ENCODE assay signal across 8 cellular contexts in the genomic region with DNA sequence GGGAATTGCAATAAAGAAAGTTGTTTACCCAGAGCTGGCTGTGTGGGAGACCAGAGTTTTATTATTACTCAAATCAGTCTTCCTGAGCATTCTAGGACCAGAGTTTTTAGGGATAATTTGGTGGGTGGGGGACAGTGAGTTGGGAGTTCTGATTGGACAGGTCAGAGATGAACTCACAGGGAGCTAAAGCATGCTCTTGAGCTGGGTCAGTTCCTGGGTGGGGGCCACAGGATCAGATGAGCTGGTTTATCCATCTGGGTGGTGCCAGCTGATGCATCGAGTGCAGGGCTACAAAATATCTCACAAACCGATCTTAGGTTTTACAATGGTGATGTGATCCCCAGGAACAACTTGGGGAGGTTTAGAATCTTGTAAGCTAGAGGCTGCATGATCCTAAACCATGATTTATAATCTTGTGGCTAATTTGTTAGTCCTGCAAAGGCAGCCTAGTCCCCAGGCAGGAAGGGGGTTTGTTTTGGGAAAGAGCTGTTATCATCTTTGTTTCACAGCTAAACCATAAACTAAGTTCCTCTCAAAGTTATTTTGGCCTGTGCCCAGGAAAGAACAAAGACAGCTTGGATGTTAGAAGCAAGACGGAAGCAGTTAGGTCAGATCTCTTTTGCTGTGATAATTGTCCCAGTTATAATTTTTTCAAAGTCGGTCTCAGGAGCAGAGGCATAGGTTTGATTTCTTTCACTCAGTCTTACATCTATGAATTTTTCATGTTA.
DNase-seq lines count a peak whose midpoint lies in the region; ATAC-seq and TF ChIP-seq lines count a peak whose summit lies in the region.
"Not testable (repeated sequence)": the region's sequence is repeated elsewhere in the genome, so short reads cannot be mapped to it uniquely, and the experiment has no call there.

No MANE protein-coding gene starts in this region.

- H3K9me2 ChIP-seq in GM23248 (ENCODE audit: insufficient read depth), result not testable (repeated sequence)

- H3K27me3 ChIP-seq in BLaER1; GM23248 (replicated peaks; ENCODE audit: insufficient read depth); mucosa of rectum (ENCODE audit: control insufficient read depth in 2 of 2, insufficient read depth in 2 of 2, low read length in 2 of 2): not testable (repeated sequence)

- H3K4me1 ChIP-seq in BLaER1 (peaks cover 32% of the 10 kb centered on the region), mucosa of rectum (ENCODE audit: control insufficient read depth in 2 of 2, insufficient read depth in 2 of 2, low read length in 2 of 2) (peaks cover 12% of the 10 kb centered on the region in 2 donors)
- H3K4me1 ChIP-seq in GM23248 (ENCODE audit: insufficient read depth), result not testable (repeated sequence)

- not testable (repeated sequence) for ATAC-seq in stimulated activated memory B cell treated with anti-CD40 and anti-IgM and Interleukin-4, amounts not matched to agents 10 μg/mL and 1 μg/mL and 100 μg/mL, for 72 hours

- intact Hi-C loops in activated CD4-positive, alpha-beta T cell treated with anti-CD3 and anti-CD28 coated beads, Interleukin-2, amount 10 ng/mL, durations not matched to agents 24 days and 14 days (cut with micrococcal nuclease), result loop anchor here (5.0 to 10.0 kb wide), 3 partner anchors 34 to 1092 kb away; a partner anchor contains a TSS

- peak overlapping the region; percentile 21; the same call in 1 of the 2 replicates for H2AFZ ChIP-seq in GM23248

- H3K9ac ChIP-seq in BLaER1, result peak overlapping the region; percentile 51; the same call in 1 of the 2 replicates
- H3K9ac ChIP-seq in GM23248; mucosa of rectum (ENCODE audit: low read depth in 1 of 2, low read length in 2 of 2): not testable (repeated sequence)

- peak overlapping the region; percentile 48 for H3K27ac Mint-ChIP-seq in activated CD4-positive, alpha-beta T cell treated with anti-CD3 and anti-CD28 coated beads, Interleukin-2, amount 10 ng/mL, durations not matched to agents 24 days and 14 days
- peak overlapping the region in 1 of 5 experiments; percentile 99 for H3K27ac Mint-ChIP-seq in brain
- H3K27ac Mint-ChIP-seq in stimulated activated memory B cell treated with anti-CD40 and anti-IgM and Interleukin-4, amounts not matched to agents 10 μg/mL and 1 μg/mL and 100 μg/mL, for 72 hours, result peak overlapping the region; percentile 100

- H3K36me3 Mint-ChIP-seq in activated CD4-positive, alpha-beta T cell treated with anti-CD3 and anti-CD28 coated beads, Interleukin-2, amount 10 ng/mL, durations not matched to agents 24 days and 14 days (ENCODE audit: low read depth); brain; stimulated activated memory B cell treated with anti-CD40 and anti-IgM and Interleukin-4, amounts not matched to agents 10 μg/mL and 1 μg/mL and 100 μg/mL, for 72 hours: not testable (repeated sequence)

- H3F3A ChIP-seq in GM23248 (ENCODE audit: insufficient read depth), result peaks cover 27% of the 10 kb centered on the region

- peaks cover 29% of the 10 kb centered on the region for H3K4me1 Mint-ChIP-seq in activated CD4-positive, alpha-beta T cell treated with anti-CD3 and anti-CD28 coated beads, Interleukin-2, amount 10 ng/mL, durations not matched to agents 24 days and 14 days
- H3K4me1 Mint-ChIP-seq in brain, result peaks cover 29% of the 10 kb centered on the region
- peaks cover 25% of the 10 kb centered on the region for H3K4me1 Mint-ChIP-seq in stimulated activated memory B cell treated with anti-CD40 and anti-IgM and Interleukin-4, amounts not matched to agents 10 μg/mL and 1 μg/mL and 100 μg/mL, for 72 hours

- WGBS in GM23248 (ENCODE audit: low coverage in 1 of 2, low lambda C conversion rate in 2 of 2, missing lambda C conversion rate in 2 of 2), 2 experiments, result 17 to 18% methylated on average over 4 of the region's 4 CpGs

- peaks cover 49% of the 10 kb centered on the region for H3K27me3 Mint-ChIP-seq in activated CD4-positive, alpha-beta T cell treated with anti-CD3 and anti-CD28 coated beads, Interleukin-2, amount 10 ng/mL, durations not matched to agents 24 days and 14 days
- H3K27me3 Mint-ChIP-seq in brain, result peaks cover 74% of the 10 kb centered on the region
- not testable (repeated sequence) for H3K27me3 Mint-ChIP-seq in stimulated activated memory B cell treated with anti-CD40 and anti-IgM and Interleukin-4, amounts not matched to agents 10 μg/mL and 1 μg/mL and 100 μg/mL, for 72 hours

- H4K20me1 ChIP-seq in BLaER1; GM23248 (ENCODE audit: insufficient read depth): not testable (repeated sequence)

- H3K4me3 ChIP-seq in BLaER1; GM23248; fibroblast of mammary gland (ENCODE audit: control insufficient read depth, low read depth, low read length); mucosa of rectum (ENCODE audit: low read length in 2 of 2): not testable (repeated sequence)

- in situ Hi-C loops in GM23248 (cut with MboI), result not testable (repeated sequence)

- H3K4me2 ChIP-seq in BLaER1 (peak overlapping the region; percentile 89), GM23248 (ENCODE audit: unreplicated experiment) (peak overlapping the region; percentile 8)

- peak overlapping the region; percentile 93 for H3K4me3 Mint-ChIP-seq in activated CD4-positive, alpha-beta T cell treated with anti-CD3 and anti-CD28 coated beads, Interleukin-2, amount 10 ng/mL, durations not matched to agents 24 days and 14 days
- peak overlapping the region; percentile 1 to 98 (median 97) for H3K4me3 Mint-ChIP-seq in brain
- H3K4me3 Mint-ChIP-seq in stimulated activated memory B cell treated with anti-CD40 and anti-IgM and Interleukin-4, amounts not matched to agents 10 μg/mL and 1 μg/mL and 100 μg/mL, for 72 hours, result not testable (repeated sequence)

- peaks cover 13% of the 10 kb centered on the region for H3K9me3 ChIP-seq in BLaER1
- H3K9me3 ChIP-seq in GM23248 (ENCODE audit: low read depth); mucosa of rectum (ENCODE audit: control insufficient read depth in 2 of 2, low read length in 2 of 2): not testable (repeated sequence)

- H3K79me2 ChIP-seq in GM23248 (ENCODE audit: insufficient read depth), result not testable (repeated sequence)

- not testable (repeated sequence) for TF ChIP-seq CTCF in brain (conservative IDR thresholded peaks at IDR 0.05); fibroblast of mammary gland (conservative IDR thresholded peaks at IDR 0.05; ENCODE audit: control insufficient read depth, insufficient read depth, low read depth, low read length)

- H3K36me3 ChIP-seq in BLaER1; GM23248 (ENCODE audit: low read depth); mucosa of rectum (ENCODE audit: control insufficient read depth in 2 of 2, insufficient read depth in 2 of 2, low read length in 2 of 2): not testable (repeated sequence)

- H3K27ac ChIP-seq in BLaER1 (peak overlapping the region; percentile 90), mucosa of rectum (ENCODE audit: low read depth in 2 of 2, low read length in 2 of 2) (peak overlapping the region; percentile 0 to 13)
- H3K27ac ChIP-seq in GM23248, result not testable (repeated sequence)

- H3K9me3 Mint-ChIP-seq in activated CD4-positive, alpha-beta T cell treated with anti-CD3 and anti-CD28 coated beads, Interleukin-2, amount 10 ng/mL, durations not matched to agents 24 days and 14 days; brain; stimulated activated memory B cell treated with anti-CD40 and anti-IgM and Interleukin-4, amounts not matched to agents 10 μg/mL and 1 μg/mL and 100 μg/mL, for 72 hours: not testable (repeated sequence)

- peak; percentile 24 for DNase-seq in GM23248
- peak; percentile 22 for DNase-seq in RPMI7951 (ENCODE audit: low read depth)
- peak; percentile 55 for DNase-seq in activated CD4-positive, alpha-beta T cell treated with anti-CD3 and anti-CD28 coated beads, Interleukin-2, amount 10 ng/mL, durations not matched to agents 24 days and 14 days
- peak; percentile 8 for DNase-seq in fibroblast of mammary gland (ENCODE audit: low read depth)
